10 cellular contexts compared by ENCODE assay signal in the genomic region with DNA sequence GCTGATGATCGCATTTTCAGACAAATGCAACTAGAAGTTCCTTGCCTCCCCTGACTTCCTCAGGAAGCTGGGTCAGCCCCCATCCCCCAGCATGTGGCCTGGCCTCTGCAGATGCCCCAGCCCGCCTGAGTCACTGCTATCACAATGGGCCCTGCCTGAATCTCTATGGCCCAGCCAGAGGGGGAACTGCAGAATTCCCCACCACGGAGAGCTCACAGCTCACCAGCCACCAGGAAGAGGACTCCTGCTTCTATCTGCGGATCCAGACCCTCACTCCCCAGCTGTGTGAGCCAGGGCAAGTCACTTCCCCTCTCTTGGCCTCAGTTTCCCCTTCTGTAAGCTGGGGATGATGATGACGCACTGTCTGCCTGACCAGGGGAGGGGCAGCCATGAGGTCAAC. TPM values are rescaled to one million over a fixed set of nuclear protein-coding genes. Genes with fewer than 3 reads are reported as not detected.
DNase-seq lines count a peak whose midpoint lies in the region; ATAC-seq, FAIRE-seq and TF ChIP-seq lines count a peak whose summit lies in the region.
"Had no signal": no experiment of that assay in that cellular context is flagged by ENCODE, and none has a peak within 500 bp of the region (broad histone marks: within the 10 kb centered on the region; RNA-seq: fewer than 3 reads in every experiment).

No MANE protein-coding gene starts in this region.

- ATAC-seq in HG02884 (IDR thresholded peaks at IDR 0.05; ENCODE audit: unreplicated experiment) (no peak), GM21723 (IDR thresholded peaks at IDR 0.05; ENCODE audit: unreplicated experiment) (no peak)
- ATAC-seq: stimulated activated naive CD8-positive, alpha-beta T cell treated with anti-CD3 and anti-CD28 coated beads, Interleukin-15, Interleukin-2, amounts not matched to agents 100 U/mL and 50 U/mL, for 24 hours had no signal

- peak overlapping the region; percentile 100 for H3K4me2 ChIP-seq in BLaER1
- H3K4me2 ChIP-seq in endothelial cell of umbilical vein (ENCODE audit: insufficient read depth, low read length): peak overlapping the region; percentile 35

- peak; percentile 19 for TF ChIP-seq POLR2A in endothelial cell of umbilical vein (IDR thresholded peaks at IDR 0.05; ENCODE audit: low read depth, low read length)

- intact Hi-C loops in endothelial cell of umbilical vein (cut with micrococcal nuclease): loop anchor here (1.0 to 5.0 kb wide), 3 partner anchors 8 to 217 kb away; no protein-coding TSS in a partner anchor

- H3K9me3 ChIP-seq in BLaER1 (no peaks in the 10 kb centered on the region), NT2/D1 (ENCODE audit: insufficient read depth, low read length) (no peaks in the 10 kb centered on the region), endothelial cell of umbilical vein (replicated peaks; ENCODE audit: control insufficient read depth, insufficient read depth, low read length) (no peaks in the 10 kb centered on the region)

- H3K4me3 ChIP-seq in BLaER1 (peak overlapping the region; percentile 39), NT2/D1 (ENCODE audit: insufficient read length, low read depth) (no peak overlapping the region), endothelial cell of umbilical vein (replicated peaks in 1 of 3; ENCODE audit: insufficient read depth in 1 of 3, low read depth in 1 of 3, low read length in 3 of 3) (peak overlapping the region in 1 of 3 experiments; percentile 8)

- POLR2A ChIA-PET in endothelial cell of umbilical vein (lab: Charles Lee): no interaction called here

- H3K9me1 ChIP-seq in endothelial cell of umbilical vein (replicated peaks; ENCODE audit: control insufficient read depth, extremely low read depth, insufficient read depth, low read length): no peaks in the 10 kb centered on the region

- H4K20me1 ChIP-seq in BLaER1: peaks cover 70% of the 10 kb centered on the region
- H4K20me1 ChIP-seq in endothelial cell of umbilical vein (replicated peaks; ENCODE audit: control insufficient read depth, extremely low read depth, insufficient read depth, low read length): no peaks in the 10 kb centered on the region

- H3K9ac ChIP-seq in BLaER1 (peak overlapping the region; percentile 87), NT2/D1 (ENCODE audit: insufficient read length, low read depth) (peak overlapping the region; percentile 61), endothelial cell of umbilical vein (replicated peaks; ENCODE audit: extremely low read depth, insufficient read depth, low read length) (peak overlapping the region; percentile 69)

- H2AFZ ChIP-seq in endothelial cell of umbilical vein (ENCODE audit: low read depth, low read length): no peak overlapping the region

- H3K27ac ChIP-seq in BLaER1 (peak overlapping the region; percentile 99), endothelial cell of umbilical vein (ENCODE audit: insufficient read depth, low read depth, low read length) (peak overlapping the region; percentile 91)

- CTCF ChIA-PET in endothelial cell of umbilical vein (lab: Charles Lee): interaction anchor here (0.6 to 1.7 kb wide), 10 partner anchors 13 to 283 kb away, joined by 3 to 14 read pairs (median 3); a partner anchor contains a TSS

- peaks cover 97% of the 10 kb centered on the region for H3K79me2 ChIP-seq in endothelial cell of umbilical vein (ENCODE audit: control insufficient read depth, insufficient read depth, low read length)

- H3K27me3 ChIP-seq in BLaER1 (no peaks in the 10 kb centered on the region), NT2/D1 (ENCODE audit: insufficient read depth, insufficient read length) (peaks cover under 1% of the 10 kb centered on the region), endothelial cell of umbilical vein (ENCODE audit: control insufficient read depth in 2 of 2, insufficient read depth in 2 of 2, low read length in 2 of 2) (no peaks in the 10 kb centered on the region)

- BruUV-seq in endothelial cell of umbilical vein (replicated peaks; lab: Mats Ljungman, UMichigan): no TSS peak

- H3K36me3 ChIP-seq in BLaER1: peaks cover 19% of the 10 kb centered on the region
- peaks cover 62% of the 10 kb centered on the region for H3K36me3 ChIP-seq in NT2/D1 (ENCODE audit: insufficient read depth, insufficient read length, low read length)
- H3K36me3 ChIP-seq in endothelial cell of umbilical vein (ENCODE audit: control insufficient read depth in 2 of 2, extremely low read depth in 1 of 2, insufficient read depth in 2 of 2, low read length in 2 of 2): no peaks in the 10 kb centered on the region

- H3K4me1 ChIP-seq in BLaER1: peaks cover 100% of the 10 kb centered on the region
- peaks cover 85% of the 10 kb centered on the region for H3K4me1 ChIP-seq in NT2/D1 (ENCODE audit: insufficient read depth, insufficient read length)
- H3K4me1 ChIP-seq in endothelial cell of umbilical vein (ENCODE audit: control insufficient read depth, extremely low read depth, insufficient read depth, low read length): peaks cover 80% of the 10 kb centered on the region

- peak; percentile 98 for FAIRE-seq in endothelial cell of umbilical vein (lab: Jason Lieb, UNC)
- FAIRE-seq: islet of Langerhans had no signal

- DNase-seq in NT2/D1 (ENCODE audit: low read depth, low spot score) (peak; percentile 82), endothelial cell of umbilical vein (ENCODE audit: low read depth, low spot score) (peak; percentile 94), myocyte (ENCODE audit: low read depth) (peak; percentile 59), ecto neural progenitor cell (ENCODE audit: low spot score) (no peak), NCI-H1092 (lab: John Stamatoyannopoulos, UW) (no peak)
- DNase-seq: stimulated activated naive CD8-positive, alpha-beta T cell treated with anti-CD3 and anti-CD28 coated beads, Interleukin-15, Interleukin-2, amounts not matched to agents 100 U/mL and 50 U/mL, for 24 hours had no signal

- TF ChIP-seq CTCF in endothelial cell of umbilical vein (IDR thresholded peaks at IDR 0.05; ENCODE audit: extremely low read depth in 1 of 2, insufficient read depth in 1 of 2, low read depth in 1 of 2, low read length in 2 of 2): no peak

- dilution Hi-C loops in endothelial cell of umbilical vein (cut with MboI; ENCODE audit: extremely low pct_ligation_motif_present, low sequenced_read_pairs): no loop called here

TF ChIP-seq in endothelial cell of umbilical vein, 7 proteins besides CTCF, POLR2A, EP300 and RAD21:
- TF ChIP-seq MYC (IDR thresholded peaks at IDR 0.05; ENCODE audit: low read depth, low read length): peak; percentile 36
- peak; percentile 65 for TF ChIP-seq JUN (IDR thresholded peaks at IDR 0.05; ENCODE audit: borderline replicate concordance, insufficient read depth, insufficient read length, low read depth)
- TF ChIP-seq EZH2 (IDR thresholded peaks at IDR 0.05; ENCODE audit: borderline replicate concordance, low read depth, low read length, severe bottlenecking): no peak
- peak; percentile 87 for TF ChIP-seq POLR2AphosphoS5 (IDR thresholded peaks at IDR 0.05; ENCODE audit: insufficient read depth, low read depth, low read length)
- TF ChIP-seq FOS (IDR thresholded peaks at IDR 0.05; ENCODE audit: borderline replicate concordance, insufficient read depth, low read length): peak; percentile 93
- TF ChIP-seq GATA2 (IDR thresholded peaks at IDR 0.05; ENCODE audit: insufficient read depth, insufficient read length, low read depth, low read length): peak; percentile 58
- TF ChIP-seq, protein P1, sequence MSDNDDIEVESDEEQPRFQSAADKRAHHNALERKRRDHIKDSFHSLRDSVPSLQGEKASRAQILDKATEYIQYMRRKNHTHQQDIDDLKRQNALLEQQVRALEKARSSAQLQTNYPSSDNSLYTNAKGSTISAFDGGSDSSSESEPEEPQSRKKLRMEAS (IDR thresholded peaks at IDR 0.05; ENCODE audit: insufficient read depth, insufficient read length): no peak

RNA-seq across cellular contexts. Expression of gene PLXND1, which starts 6.9 kb away (rescaled TPM):
- total RNA-seq in endothelial cell of umbilical vein (834 and 860 TPM in 2 replicates), myocyte (37.7 and 44.2 TPM in 2 replicates)
- 300 and 332 TPM in 2 replicates for polyA plus RNA-seq in endothelial cell of umbilical vein
- 436 and 495 TPM in 2 replicates for polyA plus RNA-seq in endothelial cell of umbilical vein (2011; cell fraction: cytosol; rRNA removed)
- 1,145 and 1,490 TPM in 2 replicates for polyA plus RNA-seq in endothelial cell of umbilical vein (2011; cell fraction: nucleus; rRNA removed)
- polyA plus RNA-seq in endothelial cell of umbilical vein (2012): 463 and 559 TPM in 2 replicates
- 583 and 647 TPM in 2 replicates for polyA minus RNA-seq in endothelial cell of umbilical vein
- 21.9 TPM for polyA minus RNA-seq in endothelial cell of umbilical vein (2011; cell fraction: cytosol; rRNA and poly(A)+ RNA removed)
- polyA minus RNA-seq in endothelial cell of umbilical vein (2011; cell fraction: nucleus; rRNA and poly(A)+ RNA removed): 454 and 479 TPM in 2 replicates
- polyA plus RNA-seq in myocyte (2012): 231 TPM

RNA-seq across cellular contexts. Expression of gene H1-8, which starts 56.6 kb away (rescaled TPM):
- not detected in 2 replicates for total RNA-seq in endothelial cell of umbilical vein
- not detected in 2 replicates for polyA plus RNA-seq in endothelial cell of umbilical vein
- not detected in 2 replicates for polyA plus RNA-seq in endothelial cell of umbilical vein (2011; cell fraction: cytosol; rRNA removed)
- polyA plus RNA-seq in endothelial cell of umbilical vein (2011; cell fraction: nucleus; rRNA removed): not detected in 2 replicates
- polyA plus RNA-seq in endothelial cell of umbilical vein (2012): not detected in 2 replicates
- polyA minus RNA-seq in endothelial cell of umbilical vein: not detected in 2 replicates
- not detected for polyA minus RNA-seq in endothelial cell of umbilical vein (2011; cell fraction: cytosol; rRNA and poly(A)+ RNA removed)
- not detected in 2 replicates for polyA minus RNA-seq in endothelial cell of umbilical vein (2011; cell fraction: nucleus; rRNA and poly(A)+ RNA removed)
- not detected in 2 replicates for total RNA-seq in myocyte
- polyA plus RNA-seq in myocyte (2012): not detected

Comparison
In these comparisons a context has a peak if more than half of its experiments do, and no peak if none do; other contexts are left out.
1. DNase-seq: peak in NT2/D1 (single experiment), endothelial cell of umbilical vein (single experiment) and myocyte (single experiment); none in ecto neural progenitor cell (single experiment) and NCI-H1092 (single experiment).
2. RNA of gene PLXND1, which starts 6.9 kb away (total RNA-seq): 834 to 860 TPM in endothelial cell of umbilical vein; 37.7 to 44.2 TPM in myocyte; every median in the first group is over 10 times any median in the second.
3. Peak in every context shown above with its lines, with median percentiles within 50 percentile points of each other: H3K9ac ChIP-seq.